In the genomic region with DNA sequence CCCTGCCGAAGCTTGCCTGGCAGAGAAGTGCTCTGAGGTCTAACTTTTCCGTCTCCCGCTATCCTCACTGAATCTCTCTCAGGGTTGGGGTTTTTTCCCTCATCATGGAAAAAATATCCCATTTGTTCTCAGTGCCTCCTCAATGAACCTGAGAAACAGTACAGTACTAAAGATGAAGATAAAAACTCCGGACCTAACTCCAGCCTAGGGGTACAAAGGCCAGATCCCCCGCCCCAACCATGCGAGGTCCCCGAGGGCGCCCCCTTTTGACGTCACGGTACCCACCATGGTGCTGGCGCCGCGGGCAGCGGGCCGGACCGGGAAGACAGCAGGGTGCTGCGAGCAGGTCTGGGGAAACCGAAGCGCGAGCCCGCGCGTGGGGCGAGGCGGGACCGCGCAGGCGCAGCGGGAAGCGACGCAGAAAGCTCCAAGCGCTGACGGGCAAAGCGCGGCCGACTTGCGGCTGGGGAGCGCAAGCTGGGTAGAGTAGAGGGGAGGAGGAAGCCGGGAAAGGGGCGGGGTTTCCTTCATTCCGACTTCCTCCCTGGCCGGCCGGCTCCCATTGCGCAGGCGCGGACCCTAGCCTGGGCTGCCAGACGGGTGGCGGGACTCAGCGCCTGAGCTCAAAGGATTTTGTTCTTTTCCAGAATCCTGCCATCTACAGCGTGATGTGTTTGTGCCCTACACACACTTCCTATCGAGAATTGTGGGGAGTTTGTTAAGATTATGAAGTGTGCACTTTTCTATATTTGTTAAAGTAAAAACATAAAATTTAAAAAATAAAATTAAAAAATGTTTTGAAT, we compare ENCODE assay signal across 7 cellular contexts. TPM values are rescaled to one million over a fixed set of nuclear protein-coding genes. Genes with fewer than 3 reads are reported as not detected.
DNase-seq lines count a peak whose midpoint lies in the region; ATAC-seq and TF ChIP-seq lines count a peak whose summit lies in the region.

A gene (minus strand): TSS at position 497 of the 803 bp plus-strand sequence. CDS start 209 bp downstream, at position 288.

- TF ChIP-seq CTCF in hepatocyte (IDR thresholded peaks at IDR 0.05; ENCODE audit: poor library complexity) (peak; percentile 34), retinal pigment epithelial cell (conservative IDR thresholded peaks at IDR 0.05; ENCODE audit: low read depth, low read length) (peak; percentile 25)

- no peaks in the 10 kb centered on the region for H3K9me3 ChIP-seq in hepatocyte (ENCODE audit: low read depth)

- peak; percentile 97 for TF ChIP-seq POLR2A in GM18505 (IDR thresholded peaks at IDR 0.05; ENCODE audit: borderline replicate concordance, extremely low read depth, insufficient read depth, insufficient read length)

- peak within 1 kb of the TSS; percentile 42 for H3K4me3 ChIP-seq in hepatocyte
- H3K4me3 ChIP-seq in retinal pigment epithelial cell (ENCODE audit: low read length): peak within 1 kb of the TSS; percentile 68

- ATAC-seq in GM18505 (IDR thresholded peaks at IDR 0.05; ENCODE audit: unreplicated experiment) (peak; percentile 88), HG02973 (IDR thresholded peaks at IDR 0.05; ENCODE audit: unreplicated experiment) (peak; percentile 71)

- H3K4me1 ChIP-seq in hepatocyte (ENCODE audit: insufficient read depth): peaks cover 13% of the 10 kb centered on the region

- DNase-seq in NCI-H2029 (lab: John Stamatoyannopoulos, UW): peak; percentile 96
- peak; percentile 96 for DNase-seq in T1000 (lab: John Stamatoyannopoulos, UW)
- DNase-seq in astrocyte of the hippocampus (ENCODE audit: low read depth, low spot score): peak; percentile 99
- peak; percentile 100 for DNase-seq in hepatocyte (ENCODE audit: low spot score)
- peak; percentile 84 for DNase-seq in retinal pigment epithelial cell (ENCODE audit: low read depth)

- H2AFZ ChIP-seq in hepatocyte: peak within 1 kb of the TSS; percentile 55

- under 1% methylated on average over 48 of the region's 51 CpGs for WGBS in hepatocyte (ENCODE audit: low lambda C conversion rate, missing lambda C conversion rate)

- H3K4me2 ChIP-seq in hepatocyte: peak within 1 kb of the TSS; percentile 86

- peak within 1 kb of the TSS; percentile 88 for H3K27ac ChIP-seq in hepatocyte

- no peaks in the 10 kb centered on the region for H3K9me2 ChIP-seq in hepatocyte (replicated peaks; ENCODE audit: insufficient read depth)

- H4K20me1 ChIP-seq in hepatocyte (ENCODE audit: insufficient read depth, poor library complexity, severe bottlenecking): no peaks in the 10 kb centered on the region

- no peaks in the 10 kb centered on the region for H3K36me3 ChIP-seq in hepatocyte (replicated peaks; ENCODE audit: insufficient read depth, low read depth)

- H3K79me2 ChIP-seq in hepatocyte: peaks cover 34% of the 10 kb centered on the region

- no peaks in the 10 kb centered on the region for H3K27me3 ChIP-seq in hepatocyte

RNA-seq across cellular contexts. Expression of the gene that starts here (rescaled TPM):
- total RNA-seq in hepatocyte: 42.9 and 51.9 TPM in 2 replicates
- polyA plus RNA-seq in hepatocyte: 48.7 and 57.9 TPM in 2 replicates

Comparison
In these comparisons a context has a peak if more than half of its experiments do, and no peak if none do; other contexts are left out.
1. Peak in every context shown above with its lines: DNase-seq, ATAC-seq, H3K4me3 ChIP-seq and H3K27ac ChIP-seq.